8 cellular contexts compared by ENCODE assay signal in genomic region chr12:69231479-69231878, GRCh38.
"Had no signal": no experiment of that assay in that cellular context is flagged by ENCODE, and none has a peak within 500 bp of the region (broad histone marks: within the 10 kb centered on the region; RNA-seq: fewer than 3 reads in every experiment).

No MANE protein-coding gene starts in this region.

- FAIRE-seq: HTR-8/SVneo, K562 had no signal

- H3K4me1 Mint-ChIP-seq: IgD-negative memory B cell had no signal

- H3K4me2 ChIP-seq: KMS-11 had no signal

- H3K27ac ChIP-seq: HL-60, KMS-11 had no signal

- H3K27me3 Mint-ChIP-seq: IgD-negative memory B cell had no signal

- H3K9ac ChIP-seq: KMS-11 had no signal

- ATAC-seq: K562 had no signal

- DNase-seq: IMR-90, KBM-7, KG1 had no signal

- H3K4me3 ChIP-seq: K562 had no signal
